Comparison of ENCODE assay signal across 8 cellular contexts in the genomic region with DNA sequence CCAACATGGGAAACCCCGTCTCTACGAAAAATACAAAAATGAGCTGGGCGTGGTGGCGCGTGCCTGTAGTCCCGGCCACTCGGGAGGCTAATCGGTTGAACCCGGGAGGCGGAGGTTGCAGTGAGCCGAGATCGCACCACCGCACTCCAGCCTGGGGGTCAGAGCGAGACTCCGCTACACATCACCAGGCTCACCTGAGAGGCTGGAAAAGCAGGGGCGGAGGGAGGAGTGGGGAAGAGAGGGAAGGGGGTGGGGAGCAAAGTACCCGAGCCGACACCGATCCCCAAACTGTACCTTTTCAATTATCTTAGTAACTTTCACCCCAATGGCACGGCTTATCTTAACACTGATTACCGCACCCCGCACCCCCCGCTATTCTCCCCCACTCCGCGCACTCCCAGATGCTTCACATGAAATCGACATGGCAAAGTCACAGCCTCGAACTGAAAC. TPM values are rescaled to one million over a fixed set of nuclear protein-coding genes. Genes with fewer than 3 reads are reported as not detected.
A peak's percentile ranks its signal among the peaks of the same experiment; 100 is the strongest.
DNase-seq lines count a peak whose midpoint lies in the region; ATAC-seq and TF ChIP-seq lines count a peak whose summit lies in the region.

No MANE protein-coding gene starts in this region.

- peak overlapping the region; percentile 37 for H3K9ac ChIP-seq in DND-41 (ENCODE audit: low read depth, low read length)
- no peak overlapping the region for H3K9ac ChIP-seq in trophoblast cell (ENCODE audit: low read length)

- H3K27ac ChIP-seq in DND-41 (ENCODE audit: low read length) (peak overlapping the region; percentile 72), SJSA1 (0 out of 2 replicates have a peak overlapping the region, but pooled peaks have one; percentile 41), trophoblast cell (ENCODE audit: low read depth, low read length) (no peak overlapping the region)

- peak overlapping the region; percentile 71 for H4K91ac ChIP-seq in trophoblast cell (ENCODE audit: low read depth, low read length)

- DNase-seq in DND-41 (no peak), SJSA1 (ENCODE audit: low read depth in 1 of 2, low spot score in 2 of 2) (no peak), fibroblast of the aortic adventitia (ENCODE audit: low read depth) (no peak), trophoblast cell (no peak), RKO (ENCODE audit: low spot score) (no peak)

- H3K18ac ChIP-seq in trophoblast cell (ENCODE audit: low read length) = peak overlapping the region; percentile 55

- peak overlapping the region; percentile 90 for H2BK12ac ChIP-seq in trophoblast cell (ENCODE audit: low read length)

- TF ChIP-seq CTCF in DND-41 (IDR thresholded peaks at IDR 0.05; ENCODE audit: borderline replicate concordance, extremely low read depth, low read length, poor library complexity, severe bottlenecking) (no peak), fibroblast of the aortic adventitia (IDR thresholded peaks at IDR 0.05; ENCODE audit: insufficient read depth, low read length) (no peak)

- no peak overlapping the region for H3K23ac ChIP-seq in trophoblast cell (ENCODE audit: low read length)

- no peaks in the 10 kb centered on the region for H3K36me3 ChIP-seq in DND-41 (ENCODE audit: insufficient read depth, low read length)
- no peaks in the 10 kb centered on the region for H3K36me3 ChIP-seq in SJSA1
- no peaks in the 10 kb centered on the region for H3K36me3 ChIP-seq in trophoblast cell (ENCODE audit: control insufficient read depth in 1 of 2, insufficient read depth in 2 of 2, low read length in 2 of 2)

- ATAC-seq in DND-41 (ENCODE audit: insufficient read depth, low read depth) = peak; percentile 41
- no peak for ATAC-seq in GM21528 (IDR thresholded peaks at IDR 0.05; ENCODE audit: low FRiP score, unreplicated experiment)
- ATAC-seq in HG02885 (IDR thresholded peaks at IDR 0.05; ENCODE audit: poor library complexity, unreplicated experiment) = no peak
- no peak for ATAC-seq in HG03439 (IDR thresholded peaks at IDR 0.05; ENCODE audit: unreplicated experiment)

- H3K9me3 ChIP-seq in DND-41 (ENCODE audit: insufficient read depth, low read length, severe bottlenecking) = no peaks in the 10 kb centered on the region
- no peaks in the 10 kb centered on the region for H3K9me3 ChIP-seq in SJSA1 (replicated peaks)
- no peaks in the 10 kb centered on the region for H3K9me3 ChIP-seq in trophoblast cell (ENCODE audit: insufficient read depth, low read depth, low read length)

- peak overlapping the region; percentile 41 for H4K12ac ChIP-seq in trophoblast cell (ENCODE audit: low read depth, low read length)

- H3K4me2 ChIP-seq in DND-41 (ENCODE audit: insufficient read depth, low read length) (peak overlapping the region; percentile 87), trophoblast cell (ENCODE audit: low read length) (peak overlapping the region; percentile 68)

- WGBS in trophoblast cell (ENCODE audit: extremely low coverage, insufficient coverage, insufficient read length) = no CpG with 5 or more reads among the region's 27 CpGs

- peak overlapping the region in 1 of 2 experiments; percentile 56; a peak in 2 of 4 replicates for H3K4me3 ChIP-seq in DND-41 (ENCODE audit: low read depth in 1 of 2, low read length in 2 of 2)
- peak overlapping the region; percentile 23 for H3K4me3 ChIP-seq in SJSA1
- peak overlapping the region; percentile 62 for H3K4me3 ChIP-seq in fibroblast of the aortic adventitia (ENCODE audit: low read depth, low read length)
- H3K4me3 ChIP-seq in trophoblast cell (ENCODE audit: low read depth, low read length) = peak overlapping the region; percentile 55

- H3K4me1 ChIP-seq in DND-41 (ENCODE audit: insufficient read depth, low read length) = peaks cover 23% of the 10 kb centered on the region
- peaks cover 15% of the 10 kb centered on the region for H3K4me1 ChIP-seq in SJSA1 (replicated peaks)
- H3K4me1 ChIP-seq in trophoblast cell (ENCODE audit: control insufficient read depth in 1 of 2, insufficient read depth in 2 of 2, low read length in 2 of 2) = peaks cover 12 to 15% of the 10 kb centered on the region in 2 experiments

- peak overlapping the region; percentile 53 for H3K14ac ChIP-seq in trophoblast cell (ENCODE audit: low read length)

- H2BK5ac ChIP-seq in trophoblast cell (ENCODE audit: low read depth, low read length, poor library complexity) = peak overlapping the region; percentile 7

- no peaks in the 10 kb centered on the region for H3K27me3 ChIP-seq in DND-41 (ENCODE audit: insufficient read depth, low read length, poor library complexity)
- H3K27me3 ChIP-seq in SJSA1 (replicated peaks) = no peaks in the 10 kb centered on the region
- H3K27me3 ChIP-seq in trophoblast cell (ENCODE audit: insufficient read depth, low read length) = no peaks in the 10 kb centered on the region

- H2AFZ ChIP-seq in DND-41 (ENCODE audit: low read depth, low read length) (peak overlapping the region; percentile 73), trophoblast cell (ENCODE audit: insufficient read depth, low read length, poor library complexity) (peak overlapping the region; percentile 75)

- H4K8ac ChIP-seq in trophoblast cell (ENCODE audit: low read depth, low read length) = peak overlapping the region; percentile 67

- no peak overlapping the region for H3K4ac ChIP-seq in trophoblast cell (ENCODE audit: low read depth, low read length)

- H3K79me1 ChIP-seq in trophoblast cell (ENCODE audit: low read length) = peaks cover 14% of the 10 kb centered on the region

- H2BK120ac ChIP-seq in trophoblast cell (ENCODE audit: insufficient read depth, low read length, poor library complexity) = peak overlapping the region; percentile 65

- H3K79me2 ChIP-seq in DND-41 (ENCODE audit: insufficient read depth, low read length) (no peaks in the 10 kb centered on the region), trophoblast cell (ENCODE audit: control insufficient read depth, insufficient read depth, low read length, poor library complexity) (peaks cover 3% of the 10 kb centered on the region)

- no peaks in the 10 kb centered on the region for H4K20me1 ChIP-seq in DND-41 (ENCODE audit: insufficient read depth, low read length)

- peak overlapping the region; percentile 66 for H2AK5ac ChIP-seq in trophoblast cell (ENCODE audit: low read length)

RNA-seq across cellular contexts. Expression of gene SYNM, which starts 46.4 kb away (rescaled TPM):
- total RNA-seq in SJSA1 (2014; rRNA removed; shearing (Covaris generic)) = 71.3 TPM in 2 replicates
- 3.4 and 6.2 TPM in 2 replicates for total RNA-seq in fibroblast of the aortic adventitia (ENCODE audit: low replicate concordance)
- polyA plus RNA-seq in trophoblast cell (2013) = 5.9 and 6.1 TPM in 2 replicates

RNA-seq across cellular contexts. Expression of gene PGPEP1L, which starts 50.9 kb away (rescaled TPM):
- total RNA-seq in SJSA1 (2014; rRNA removed; shearing (Covaris generic)) = not detected in 2 replicates
- total RNA-seq in fibroblast of the aortic adventitia (ENCODE audit: low replicate concordance) = not detected in 2 replicates
- polyA plus RNA-seq in trophoblast cell (2013) = 0.04 and 0.06 TPM in 2 replicates
